Comparison of ENCODE assay signal across 7 cellular contexts in genomic region chr7:73683056-73683915, GRCh38. TPM values are rescaled to one million over a fixed set of nuclear protein-coding genes. Genes with fewer than 3 reads are reported as not detected.
DNase-seq lines count a peak whose midpoint lies in the region; ATAC-seq and TF ChIP-seq lines count a peak whose summit lies in the region.

Gene BUD23, plus strand, starts transcription at chr7:73683597. Its CDS starts 29 bp downstream, at chr7:73683626.
Gene DNAJC30, minus strand, starts transcription at chr7:73683453. Its CDS starts 30 bp downstream, at chr7:73683423.

- H3K9me3 ChIP-seq in ascending aorta, result no peaks in the 10 kb centered on the region

- intact Hi-C loops in ascending aorta (cut with DNase I), result loop anchor here (1.0 to 2.0 kb wide), 2 partner anchors 15 to 36 kb away; partner anchors contain the start of gene STX1A

- H3K9me3 Mint-ChIP-seq in T-helper 2 cell treated with Interferon-gamma antibody and Interleukin-4, amounts not matched to agents 5 μg/mL and 100 μg/mL, for 36 hours, result no peaks in the 10 kb centered on the region

- H3K4me3 Mint-ChIP-seq in T-helper 2 cell treated with Interferon-gamma antibody and Interleukin-4, amounts not matched to agents 5 μg/mL and 100 μg/mL, for 36 hours, result peak within 1 kb of the TSS; percentile 100

- H3K36me3 Mint-ChIP-seq in T-helper 2 cell treated with Interferon-gamma antibody and Interleukin-4, amounts not matched to agents 5 μg/mL and 100 μg/mL, for 36 hours (ENCODE audit: low read depth), result peaks cover 18% of the 10 kb centered on the region

- H3K27me3 ChIP-seq in ascending aorta, result no peaks in the 10 kb centered on the region

- H3K4me3 ChIP-seq in ascending aorta, result peak within 1 kb of the TSS; percentile 82 to 99

- peak; percentile 93 for TF ChIP-seq POLR2A in GM18505 (IDR thresholded peaks at IDR 0.05; ENCODE audit: borderline replicate concordance, extremely low read depth, insufficient read depth, insufficient read length)

- peak within 1 kb of the TSS; percentile 86 to 90 for H3K27ac ChIP-seq in ascending aorta

- peaks cover 18% of the 10 kb centered on the region for H3K4me1 Mint-ChIP-seq in T-helper 2 cell treated with Interferon-gamma antibody and Interleukin-4, amounts not matched to agents 5 μg/mL and 100 μg/mL, for 36 hours (ENCODE audit: low read depth)

- H3K27ac Mint-ChIP-seq in T-helper 2 cell treated with Interferon-gamma antibody and Interleukin-4, amounts not matched to agents 5 μg/mL and 100 μg/mL, for 36 hours, result peak within 1 kb of the TSS; percentile 99

- H3K4me1 ChIP-seq in ascending aorta, result peaks cover 7 to 23% of the 10 kb centered on the region in 2 donors

- ATAC-seq in GM18505 (IDR thresholded peaks at IDR 0.05; ENCODE audit: unreplicated experiment) (peak; percentile 90), HG02970 (IDR thresholded peaks at IDR 0.05; ENCODE audit: low FRiP score, unreplicated experiment) (peak; percentile 91)

- no peaks in the 10 kb centered on the region for H3K27me3 Mint-ChIP-seq in T-helper 2 cell treated with Interferon-gamma antibody and Interleukin-4, amounts not matched to agents 5 μg/mL and 100 μg/mL, for 36 hours (ENCODE audit: low read depth)

- TF ChIP-seq CTCF in ascending aorta (IDR thresholded peaks at IDR 0.05), result peak; percentile 5 to 31 (median 8)

- peaks cover 17 to 27% of the 10 kb centered on the region in 2 donors for H3K36me3 ChIP-seq in ascending aorta

- DNase-seq in NCI-H187 treated with DMSO at 0.1 percent for 48 hours (lab: John Stamatoyannopoulos, UW) (peak; percentile 90), ascending aorta (ENCODE audit: low spot score in 2 of 2) (peak; percentile 88 to 98), hepatic stellate cell (ENCODE audit: low spot score) (peak; percentile 99), renal cortical epithelial cell (ENCODE audit: low read depth) (peak; percentile 87)
- DNase-seq in T-helper 2 cell treated with Interferon-gamma antibody and Interleukin-4, amounts not matched to agents 5 μg/mL and 100 μg/mL, for 36 hours (ENCODE audit: low spot score), result peak; percentile 90

RNA-seq across cellular contexts. Expression of gene BUD23, which starts in this region (rescaled TPM):
- total RNA-seq in ascending aorta (5.6 TPM), renal cortical epithelial cell (34.0 and 67.7 TPM in 2 replicates)

RNA-seq across cellular contexts. Expression of gene DNAJC30, which starts in this region (rescaled TPM):
- total RNA-seq in ascending aorta (16.0 TPM), renal cortical epithelial cell (1.0 and 1.9 TPM in 2 replicates)

Comparison
In these comparisons a context has a peak if more than half of its experiments do, and no peak if none do; other contexts are left out.
1. Peak in every context shown above with its lines: DNase-seq, ATAC-seq, H3K4me3 ChIP-seq and H3K27ac ChIP-seq.